ENCODE assay signal across 23 cellular contexts in the genomic region with DNA sequence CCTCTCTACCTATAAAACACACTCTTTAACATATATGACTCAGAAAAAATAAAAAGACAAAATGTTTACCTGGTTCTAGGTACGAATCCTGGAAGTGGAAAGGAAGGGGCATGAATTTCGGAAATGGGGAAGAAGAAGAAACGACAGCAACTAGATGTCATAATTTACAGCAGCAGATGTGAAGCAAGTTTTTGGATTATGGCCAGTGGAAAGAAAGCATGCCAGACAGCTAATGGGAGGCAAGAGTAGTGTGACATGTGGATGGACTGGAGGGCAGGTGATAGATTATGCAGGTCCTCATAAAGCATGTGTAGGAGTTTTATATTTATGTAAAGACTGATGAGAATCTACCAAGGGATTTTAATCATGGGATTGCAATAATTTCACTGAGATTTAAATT.
"Had no signal": no experiment of that assay in that cellular context is flagged by ENCODE, and none has a peak within 500 bp of the region (broad histone marks: within the 10 kb centered on the region; RNA-seq: fewer than 3 reads in every experiment).

No MANE protein-coding gene starts in this region.

- H3K4me2 ChIP-seq: hepatocyte had no signal

- H3K27me3 ChIP-seq: gastrocnemius medialis, hepatocyte, neutrophil, right lobe of liver, testis, transverse colon had no signal

- H3K79me2 ChIP-seq: hepatocyte had no signal

- H2AFZ ChIP-seq: hepatocyte had no signal

- H3K9me3 ChIP-seq: gastrocnemius medialis, right lobe of liver, testis had no signal

- H3K27ac ChIP-seq: gastrocnemius medialis, hepatocyte, neutrophil, right lobe of liver, skin epidermis, testis, transverse colon had no signal

- DNase-seq: activated CD4-positive, alpha-beta T cell treated with anti-CD3 and anti-CD28 coated beads for 36 hours; activated CD4-positive, alpha-beta T cell treated with anti-CD3 and anti-CD28 coated beads, Interleukin-2, amount 50 U/mL, for 4 hours; activated CD4-positive, CD25-positive, alpha-beta regulatory T cell; activated naive CD4-positive, alpha-beta T cell; activated T-cell treated with anti-CD3 and anti-CD28 coated beads for 4 hours; activated T-cell treated with anti-CD3 and anti-CD28 coated beads, Interleukin-2, amount 50 U/mL, for 72 hours; dermis blood vessel endothelial cell; effector CD4-positive, alpha-beta T cell; gastrocnemius medialis; glutamatergic neuron; left cardiac atrium; left ventricle myocardium superior; naive B cell; nephron progenitor cell; right lobe of liver; stimulated activated CD4-positive, alpha-beta T cell treated with anti-CD3 and anti-CD28 coated beads, Interleukin-12 subunit alpha, Interleukin-12 subunit beta, amount 100 ng/mL, for 4 hours; stimulated activated CD4-positive, alpha-beta T cell treated with anti-CD3 and anti-CD28 coated beads, Interleukin-4, amount 100 ng/mL, for 1 hour; stimulated activated naive CD8-positive, alpha-beta T cell treated with anti-CD3 and anti-CD28 coated beads, Interleukin-15, Interleukin-2, amounts not matched to agents 100 U/mL and 50 U/mL, for 24 hours; testis; transverse colon had no signal

- H3K36me3 ChIP-seq: gastrocnemius medialis, neutrophil, right lobe of liver, transverse colon had no signal

- H3K4me1 ChIP-seq: gastrocnemius medialis, right lobe of liver, transverse colon had no signal

- H3K4me3 ChIP-seq: gastrocnemius medialis, hepatocyte, right lobe of liver, skin epidermis, testis, transverse colon had no signal
